ENCODE assay signal across 9 cellular contexts in genomic region chr14:31926123-31926522, GRCh38.
DNase-seq lines count a peak whose midpoint lies in the region; ATAC-seq, FAIRE-seq and TF ChIP-seq lines count a peak whose summit lies in the region.
"Had no signal": no experiment of that assay in that cellular context is flagged by ENCODE, and none has a peak within 500 bp of the region (broad histone marks: within the 10 kb centered on the region; RNA-seq: fewer than 3 reads in every experiment).

No MANE protein-coding gene starts in this region.

- H3K4me1 Mint-ChIP-seq in activated CD8-positive, alpha-beta memory T cell treated with anti-CD3 and anti-CD28 coated beads, Interleukin-2, amount 10 ng/mL, durations not matched to agents 7 days and 5 days = peaks cover 8% of the 10 kb centered on the region
- H3K4me1 Mint-ChIP-seq in T-helper 2 cell treated with Interferon-gamma antibody and Interleukin-4, amounts not matched to agents 5 μg/mL and 100 μg/mL, for 36 hours (ENCODE audit: low read depth) = peaks cover 9% of the 10 kb centered on the region

- no peak overlapping the region for H3K4me3 Mint-ChIP-seq in activated CD8-positive, alpha-beta memory T cell treated with anti-CD3 and anti-CD28 coated beads, Interleukin-2, amount 10 ng/mL, durations not matched to agents 7 days and 5 days
- no peak overlapping the region for H3K4me3 Mint-ChIP-seq in T-helper 2 cell treated with Interferon-gamma antibody and Interleukin-4, amounts not matched to agents 5 μg/mL and 100 μg/mL, for 36 hours
- H3K4me3 Mint-ChIP-seq: activated naive CD4-positive, alpha-beta T cell treated with anti-CD3 and anti-CD28 coated beads, Interleukin-2, amount 50 U/mL, for 24 hours had no signal

- peak; percentile 45 for DNase-seq in activated CD8-positive, alpha-beta memory T cell treated with anti-CD3 and anti-CD28 coated beads, Interleukin-2, amount 10 ng/mL, durations not matched to agents 7 days and 5 days
- no peak for DNase-seq in activated CD8-positive, alpha-beta memory T cell treated with anti-CD3 and anti-CD28 coated beads, Interleukin-2, amount 50 U/mL, for 4 hours
- DNase-seq in H54 (ENCODE audit: insufficient read length, low spot score) (peak; percentile 11), NCI-H2227 treated with DMSO at 0.1 percent for 48 hours (lab: John Stamatoyannopoulos, UW) (peak; percentile 20), astrocyte of the cerebellum (ENCODE audit: low read depth) (no peak), left colon (no peak), amygdala (lab: John Stamatoyannopoulos, UW) (no peak)
- no peak for DNase-seq in T-helper 2 cell treated with Interferon-gamma antibody and Interleukin-4, amounts not matched to agents 5 μg/mL and 100 μg/mL, for 36 hours (ENCODE audit: low spot score)

- peak; percentile 45 for ATAC-seq in activated CD8-positive, alpha-beta memory T cell treated with anti-CD3 and anti-CD28 coated beads, Interleukin-2, amount 10 ng/mL, durations not matched to agents 7 days and 5 days
- ATAC-seq in left colon = peak; percentile 62

- peaks cover 3% of the 10 kb centered on the region for H3K27me3 Mint-ChIP-seq in activated CD8-positive, alpha-beta memory T cell treated with anti-CD3 and anti-CD28 coated beads, Interleukin-2, amount 10 ng/mL, durations not matched to agents 7 days and 5 days
- peaks cover 2% of the 10 kb centered on the region for H3K27me3 Mint-ChIP-seq in T-helper 2 cell treated with Interferon-gamma antibody and Interleukin-4, amounts not matched to agents 5 μg/mL and 100 μg/mL, for 36 hours (ENCODE audit: low read depth)
- H3K27me3 Mint-ChIP-seq: activated naive CD4-positive, alpha-beta T cell treated with anti-CD3 and anti-CD28 coated beads, Interleukin-2, amount 50 U/mL, for 24 hours had no signal

- CTCF ChIA-PET in activated CD8-positive, alpha-beta memory T cell treated with anti-CD3 and anti-CD28 coated beads, Interleukin-2, amount 10 ng/mL, durations not matched to agents 7 days and 5 days (lab: Charles Lee) = interaction anchor here (0.7 to 2.7 kb wide), 14 partner anchors 8 to 634 kb away, joined by 3 to 17 read pairs (median 4); partner anchors contain the start of gene RNU6-8

- no peaks in the 10 kb centered on the region for H3K9me3 Mint-ChIP-seq in activated CD8-positive, alpha-beta memory T cell treated with anti-CD3 and anti-CD28 coated beads, Interleukin-2, amount 10 ng/mL, durations not matched to agents 7 days and 5 days (ENCODE audit: low read depth)
- H3K9me3 Mint-ChIP-seq in T-helper 2 cell treated with Interferon-gamma antibody and Interleukin-4, amounts not matched to agents 5 μg/mL and 100 μg/mL, for 36 hours = no peaks in the 10 kb centered on the region
- H3K9me3 Mint-ChIP-seq: activated naive CD4-positive, alpha-beta T cell treated with anti-CD3 and anti-CD28 coated beads, Interleukin-2, amount 50 U/mL, for 24 hours had no signal

- FAIRE-seq in H54 (lab: Jason Lieb, UNC) = peak; percentile 57

- H3K4me3 ChIP-seq in astrocyte of the cerebellum (ENCODE audit: low read depth, low read length) = no peak overlapping the region

- in situ Hi-C loops in astrocyte of the cerebellum (cut with HindIII; ENCODE audit: low sequenced_read_pairs) = no loop called here

- intact Hi-C loops in left colon (cut with DNase I, micrococcal nuclease) = no loop called here

- no peak for TF ChIP-seq POLR2A in H54 (IDR thresholded peaks at IDR 0.05; ENCODE audit: low read depth, low read length)

- no peaks in the 10 kb centered on the region for H3K36me3 Mint-ChIP-seq in activated CD8-positive, alpha-beta memory T cell treated with anti-CD3 and anti-CD28 coated beads, Interleukin-2, amount 10 ng/mL, durations not matched to agents 7 days and 5 days
- H3K36me3 Mint-ChIP-seq in T-helper 2 cell treated with Interferon-gamma antibody and Interleukin-4, amounts not matched to agents 5 μg/mL and 100 μg/mL, for 36 hours (ENCODE audit: low read depth) = no peaks in the 10 kb centered on the region
- H3K36me3 Mint-ChIP-seq: activated naive CD4-positive, alpha-beta T cell treated with anti-CD3 and anti-CD28 coated beads, Interleukin-2, amount 50 U/mL, for 24 hours had no signal

- no peak overlapping the region for H3K27ac Mint-ChIP-seq in activated CD8-positive, alpha-beta memory T cell treated with anti-CD3 and anti-CD28 coated beads, Interleukin-2, amount 10 ng/mL, durations not matched to agents 7 days and 5 days
- H3K27ac Mint-ChIP-seq in T-helper 2 cell treated with Interferon-gamma antibody and Interleukin-4, amounts not matched to agents 5 μg/mL and 100 μg/mL, for 36 hours = no peak overlapping the region
- H3K27ac Mint-ChIP-seq: activated naive CD4-positive, alpha-beta T cell treated with anti-CD3 and anti-CD28 coated beads, Interleukin-2, amount 50 U/mL, for 24 hours had no signal

- peak; percentile 51 for TF ChIP-seq CTCF in astrocyte of the cerebellum (IDR thresholded peaks at IDR 0.05; ENCODE audit: low read depth, low read length, missing control alignments)

Comparison
In these comparisons a context has a peak if more than half of its experiments do, and no peak if none do; other contexts are left out.
1. DNase-seq: peak in activated CD8-positive, alpha-beta memory T cell treated with anti-CD3 and anti-CD28 coated beads, Interleukin-2, amount 10 ng/mL, durations not matched to agents 7 days and 5 days (single experiment), H54 (single experiment) and NCI-H2227 treated with DMSO at 0.1 percent for 48 hours (single experiment); none in activated CD8-positive, alpha-beta memory T cell treated with anti-CD3 and anti-CD28 coated beads, Interleukin-2, amount 50 U/mL, for 4 hours (single experiment), astrocyte of the cerebellum (single experiment), left colon (0 of 2), amygdala (0 of 56) and T-helper 2 cell treated with Interferon-gamma antibody and Interleukin-4, amounts not matched to agents 5 μg/mL and 100 μg/mL, for 36 hours (single experiment).